In genomic region chr3:111739241-111739952, GRCh38 we compare ENCODE assay signal across 12 cellular contexts.
DNase-seq lines count a peak whose midpoint lies in the region; ATAC-seq and TF ChIP-seq lines count a peak whose summit lies in the region.
"Had no signal": no experiment of that assay in that cellular context is flagged by ENCODE, and none has a peak within 500 bp of the region (broad histone marks: within the 10 kb centered on the region; RNA-seq: fewer than 3 reads in every experiment).

No MANE protein-coding gene starts in this region.

- peak overlapping the region; percentile 60 to 72 (median 66) for H3K27ac ChIP-seq in transverse colon

- 20 to 38% methylated on average over 2 to 5 of the region's 5 CpGs for WGBS in transverse colon (ENCODE audit: low coverage in 1 of 2), 2 donors

- H3K27me3 ChIP-seq in transverse colon: no peaks in the 10 kb centered on the region
- H3K27me3 ChIP-seq: ovary had no signal

- intact Hi-C loops in transverse colon (cut with DNase I; ENCODE audit: low total_unique reads): loop anchor here (5.0 kb wide), 1 partner anchor 118 kb away; the partner anchor contains the start of gene PHLDB2

- no peak for TF ChIP-seq CTCF in astrocyte of the spinal cord (IDR thresholded peaks at IDR 0.05; ENCODE audit: low read depth, low read length)
- TF ChIP-seq CTCF in transverse colon (IDR thresholded peaks at IDR 0.05): no peak

- H3K4me1 ChIP-seq in transverse colon: peaks cover 0 to 29% (median 14%) of the 10 kb centered on the region in 4 donors

- H3K36me3 ChIP-seq in transverse colon: no peaks in the 10 kb centered on the region
- H3K36me3 ChIP-seq: ovary had no signal

- DNase-seq in NCI-H146 (lab: John Stamatoyannopoulos, UW): peak; percentile 30
- DNase-seq in NCI-H146 treated with DMSO at 0.1 percent for 48 hours (lab: John Stamatoyannopoulos, UW; ENCODE audit: unreplicated experiment): no peak
- DNase-seq in astrocyte of the spinal cord (ENCODE audit: low read depth, low spot score): peak; percentile 81
- peak; percentile 79 for DNase-seq in kidney glomerular epithelial cell (lab: John Stamatoyannopoulos, UW)
- no peak for DNase-seq in transverse colon
- no peak for DNase-seq in activated T-cell treated with anti-CD3 and anti-CD28 coated beads for 4 hours
- DNase-seq in activated naive CD4-positive, alpha-beta T cell (lab: John Stamatoyannopoulos, UW): no peak
- DNase-seq: activated CD4-positive, alpha-beta T cell treated with anti-CD3 and anti-CD28 coated beads, Interleukin-2, amount 10 ng/mL, durations not matched to agents 24 days and 14 days; NCI-H2107; ovary; stimulated activated naive CD4-positive, alpha-beta T cell treated with Interleukin-2 at 50 U/mL for 16 hours had no signal

- no peak for ATAC-seq in HG02610 (IDR thresholded peaks at IDR 0.05; ENCODE audit: unreplicated experiment)

- TF ChIP-seq POLR2A in transverse colon (IDR thresholded peaks at IDR 0.05): no peak

- no peak for TF ChIP-seq EP300 in transverse colon (IDR thresholded peaks at IDR 0.05; ENCODE audit: low read depth)

- no peak overlapping the region for H3K4me3 ChIP-seq in astrocyte of the spinal cord (ENCODE audit: low read depth, low read length)
- no peak overlapping the region for H3K4me3 ChIP-seq in transverse colon
- H3K4me3 ChIP-seq: ovary had no signal

- in situ Hi-C loops in astrocyte of the spinal cord (cut with HindIII; ENCODE audit: low sequenced_read_pairs) (loop anchor here (25.0 kb wide), 1 partner anchor 223 kb away; no protein-coding TSS in a partner anchor), transverse colon (cut with MboI; ENCODE audit: low pct_ligation_motif_present in 1 of 4, low pct_unique_long_range_greater_than_20kb in 1 of 4, low sequenced_read_pairs in 3 of 4) (no loop called here)

- no peaks in the 10 kb centered on the region for H3K9me3 ChIP-seq in transverse colon
- H3K9me3 ChIP-seq: ovary had no signal

Comparison
In these comparisons a context has a peak if more than half of its experiments do, and no peak if none do; other contexts are left out.
1. DNase-seq: peak in NCI-H146 (single experiment), astrocyte of the spinal cord (single experiment) and kidney glomerular epithelial cell (single experiment); none in NCI-H146 treated with DMSO at 0.1 percent for 48 hours (single experiment), transverse colon (single experiment), activated T-cell treated with anti-CD3 and anti-CD28 coated beads for 4 hours (single experiment) and activated naive CD4-positive, alpha-beta T cell (0 of 4).